ENCODE assay signal across 1 cellular context in the genomic region with DNA sequence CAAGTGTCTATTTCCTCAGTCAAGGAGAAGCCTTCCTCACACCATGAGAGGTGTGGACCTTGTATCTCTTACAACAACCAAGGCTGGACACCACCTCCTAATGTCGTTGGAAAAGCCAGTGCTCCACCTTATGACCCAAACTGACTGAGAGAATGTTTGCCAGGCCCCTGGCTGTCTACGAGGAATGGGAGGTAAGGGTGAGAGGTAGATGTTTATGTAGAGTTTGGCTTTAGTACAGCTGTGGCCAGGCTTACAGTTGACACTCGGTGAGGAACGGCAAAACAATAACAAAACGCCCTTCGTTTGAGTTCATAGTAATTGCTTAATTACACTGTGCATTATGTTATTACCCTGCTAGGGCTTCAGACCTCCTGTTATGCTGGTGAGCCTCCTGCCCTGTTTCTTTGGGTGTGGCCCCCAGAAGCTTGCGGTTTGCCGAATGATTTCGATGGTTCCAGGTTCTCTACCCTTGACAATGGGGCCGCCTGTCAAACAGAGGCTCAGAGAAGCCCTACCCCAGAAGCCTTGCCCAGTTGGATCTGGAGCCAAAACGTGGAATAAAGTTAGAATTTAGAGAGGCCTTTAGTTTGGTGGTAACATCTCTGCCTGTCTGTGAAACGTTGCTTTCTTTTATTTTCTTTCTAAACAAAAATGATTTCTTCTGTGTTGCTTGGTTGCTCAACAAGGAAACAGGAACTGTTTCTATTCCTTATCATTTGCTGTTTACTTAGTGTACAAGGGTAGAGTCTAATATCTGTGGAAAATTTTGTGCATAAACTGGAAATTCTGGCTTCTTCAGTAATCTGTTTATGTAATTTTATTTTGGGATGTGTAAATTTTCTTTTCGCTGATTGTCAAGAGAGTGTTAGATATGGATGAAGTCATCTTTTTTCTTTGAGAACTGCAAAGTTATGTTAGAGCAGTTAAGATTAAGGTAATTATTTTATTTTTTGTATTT.
TF ChIP-seq lines count a peak whose summit lies in the region.

No MANE protein-coding gene starts in this region.

TF ChIP-seq in HepG2, 621 proteins besides CTCF, POLR2A, EP300 and RAD21 (continued from another document):
- TF ChIP-seq, protein P1, sequence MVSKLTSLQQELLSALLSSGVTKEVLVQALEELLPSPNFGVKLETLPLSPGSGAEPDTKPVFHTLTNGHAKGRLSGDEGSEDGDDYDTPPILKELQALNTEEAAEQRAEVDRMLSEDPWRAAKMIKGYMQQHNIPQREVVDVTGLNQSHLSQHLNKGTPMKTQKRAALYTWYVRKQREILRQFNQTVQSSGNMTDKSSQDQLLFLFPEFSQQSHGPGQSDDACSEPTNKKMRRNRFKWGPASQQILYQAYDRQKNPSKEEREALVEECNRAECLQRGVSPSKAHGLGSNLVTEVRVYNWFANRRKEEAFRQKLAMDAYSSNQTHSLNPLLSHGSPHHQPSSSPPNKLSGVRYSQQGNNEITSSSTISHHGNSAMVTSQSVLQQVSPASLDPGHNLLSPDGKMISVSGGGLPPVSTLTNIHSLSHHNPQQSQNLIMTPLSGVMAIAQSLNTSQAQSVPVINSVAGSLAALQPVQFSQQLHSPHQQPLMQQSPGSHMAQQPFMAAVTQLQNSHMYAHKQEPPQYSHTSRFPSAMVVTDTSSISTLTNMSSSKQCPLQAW (CRISPR knock-in tag; IDR thresholded peaks at IDR 0.05), result 0 out of 2 replicates have a peak, but pooled peaks have one; percentile 31
- TF ChIP-seq SOX5 (CRISPR knock-in tag; IDR thresholded peaks at IDR 0.05; ENCODE audit: borderline replicate concordance) (peak; percentile 51; the same call in 1 of the 2 replicates), ZNF619 (CRISPR knock-in tag; IDR thresholded peaks at IDR 0.05) (no peak), SMYD3 (CRISPR knock-in tag; IDR thresholded peaks at IDR 0.05) (0 out of 2 replicates have a peak, but pooled peaks have one; percentile 24), YEATS2 (CRISPR knock-in tag; IDR thresholded peaks at IDR 0.05; ENCODE audit: borderline replicate concordance) (no peak), ZMYM3 (CRISPR knock-in tag; IDR thresholded peaks at IDR 0.05) (0 out of 2 replicates have a peak, but pooled peaks have one; percentile 21), CREB1 (IDR thresholded peaks at IDR 0.05) (no peak), CREB1 (CRISPR knock-in tag; IDR thresholded peaks at IDR 0.05) (peak; percentile 17; the same call in 1 of the 2 replicates)
- TF ChIP-seq, protein P2, sequence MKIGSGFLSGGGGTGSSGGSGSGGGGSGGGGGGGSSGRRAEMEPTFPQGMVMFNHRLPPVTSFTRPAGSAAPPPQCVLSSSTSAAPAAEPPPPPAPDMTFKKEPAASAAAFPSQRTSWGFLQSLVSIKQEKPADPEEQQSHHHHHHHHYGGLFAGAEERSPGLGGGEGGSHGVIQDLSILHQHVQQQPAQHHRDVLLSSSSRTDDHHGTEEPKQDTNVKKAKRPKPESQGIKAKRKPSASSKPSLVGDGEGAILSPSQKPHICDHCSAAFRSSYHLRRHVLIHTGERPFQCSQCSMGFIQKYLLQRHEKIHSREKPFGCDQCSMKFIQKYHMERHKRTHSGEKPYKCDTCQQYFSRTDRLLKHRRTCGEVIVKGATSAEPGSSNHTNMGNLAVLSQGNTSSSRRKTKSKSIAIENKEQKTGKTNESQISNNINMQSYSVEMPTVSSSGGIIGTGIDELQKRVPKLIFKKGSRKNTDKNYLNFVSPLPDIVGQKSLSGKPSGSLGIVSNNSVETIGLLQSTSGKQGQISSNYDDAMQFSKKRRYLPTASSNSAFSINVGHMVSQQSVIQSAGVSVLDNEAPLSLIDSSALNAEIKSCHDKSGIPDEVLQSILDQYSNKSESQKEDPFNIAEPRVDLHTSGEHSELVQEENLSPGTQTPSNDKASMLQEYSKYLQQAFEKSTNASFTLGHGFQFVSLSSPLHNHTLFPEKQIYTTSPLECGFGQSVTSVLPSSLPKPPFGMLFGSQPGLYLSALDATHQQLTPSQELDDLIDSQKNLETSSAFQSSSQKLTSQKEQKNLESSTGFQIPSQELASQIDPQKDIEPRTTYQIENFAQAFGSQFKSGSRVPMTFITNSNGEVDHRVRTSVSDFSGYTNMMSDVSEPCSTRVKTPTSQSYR (CRISPR knock-in tag; IDR thresholded peaks at IDR 0.05; ENCODE audit: borderline replicate concordance), result no peak
